In the genomic region with DNA sequence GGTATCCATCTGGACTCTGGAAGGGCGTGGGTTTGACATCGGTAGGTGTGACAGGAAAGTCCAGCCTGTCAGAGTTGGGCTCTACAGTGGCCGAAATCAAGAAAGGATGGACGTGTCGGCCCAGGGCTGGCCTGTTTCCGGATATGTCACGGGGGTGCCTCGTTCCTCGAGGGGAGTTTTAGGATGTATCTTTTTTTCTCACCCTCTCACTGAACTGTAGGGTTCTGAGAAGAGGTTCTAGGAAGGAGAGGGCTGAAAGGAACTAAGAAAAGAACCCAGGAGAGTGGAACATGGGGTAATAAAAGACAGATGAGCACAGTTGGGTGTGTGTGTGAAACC, we compare ENCODE assay signal across 1 cellular context.
TF ChIP-seq lines count a peak whose summit lies in the region.

No MANE protein-coding gene starts in this region.

TF ChIP-seq in HepG2, 621 proteins besides CTCF, POLR2A, EP300 and RAD21:
- TF ChIP-seq NFATC3 (CRISPR knock-in tag; IDR thresholded peaks at IDR 0.05) (no peak), ZNF670 (CRISPR knock-in tag; IDR thresholded peaks at IDR 0.05; ENCODE audit: borderline replicate concordance) (no peak), EED (CRISPR knock-in tag; IDR thresholded peaks at IDR 0.05) (no peak), ZNF383 (CRISPR knock-in tag; IDR thresholded peaks at IDR 0.05; ENCODE audit: borderline replicate concordance) (no peak), HMGXB4 (CRISPR knock-in tag; IDR thresholded peaks at IDR 0.05; ENCODE audit: borderline replicate concordance in 1 of 2, low read depth in 1 of 2) (no peak), NR2C2 (CRISPR knock-in tag; IDR thresholded peaks at IDR 0.05; ENCODE audit: borderline replicate concordance) (no peak), BCL3 (CRISPR knock-in tag; IDR thresholded peaks at IDR 0.05) (no peak), ZSCAN20 (CRISPR knock-in tag; IDR thresholded peaks at IDR 0.05; ENCODE audit: borderline replicate concordance) (no peak), SATB2 (CRISPR knock-in tag; IDR thresholded peaks at IDR 0.05) (no peak), ZNF20 (CRISPR knock-in tag; IDR thresholded peaks at IDR 0.05) (no peak), HMGXB3 (CRISPR knock-in tag; IDR thresholded peaks at IDR 0.05; ENCODE audit: borderline replicate concordance) (no peak), ZNF101 (CRISPR knock-in tag; IDR thresholded peaks at IDR 0.05; ENCODE audit: borderline replicate concordance, low read depth) (no peak), HNF1B (CRISPR knock-in tag; IDR thresholded peaks at IDR 0.05) (no peak), SMARCC2 (IDR thresholded peaks at IDR 0.05) (no peak)
- TF ChIP-seq, protein P1, sequence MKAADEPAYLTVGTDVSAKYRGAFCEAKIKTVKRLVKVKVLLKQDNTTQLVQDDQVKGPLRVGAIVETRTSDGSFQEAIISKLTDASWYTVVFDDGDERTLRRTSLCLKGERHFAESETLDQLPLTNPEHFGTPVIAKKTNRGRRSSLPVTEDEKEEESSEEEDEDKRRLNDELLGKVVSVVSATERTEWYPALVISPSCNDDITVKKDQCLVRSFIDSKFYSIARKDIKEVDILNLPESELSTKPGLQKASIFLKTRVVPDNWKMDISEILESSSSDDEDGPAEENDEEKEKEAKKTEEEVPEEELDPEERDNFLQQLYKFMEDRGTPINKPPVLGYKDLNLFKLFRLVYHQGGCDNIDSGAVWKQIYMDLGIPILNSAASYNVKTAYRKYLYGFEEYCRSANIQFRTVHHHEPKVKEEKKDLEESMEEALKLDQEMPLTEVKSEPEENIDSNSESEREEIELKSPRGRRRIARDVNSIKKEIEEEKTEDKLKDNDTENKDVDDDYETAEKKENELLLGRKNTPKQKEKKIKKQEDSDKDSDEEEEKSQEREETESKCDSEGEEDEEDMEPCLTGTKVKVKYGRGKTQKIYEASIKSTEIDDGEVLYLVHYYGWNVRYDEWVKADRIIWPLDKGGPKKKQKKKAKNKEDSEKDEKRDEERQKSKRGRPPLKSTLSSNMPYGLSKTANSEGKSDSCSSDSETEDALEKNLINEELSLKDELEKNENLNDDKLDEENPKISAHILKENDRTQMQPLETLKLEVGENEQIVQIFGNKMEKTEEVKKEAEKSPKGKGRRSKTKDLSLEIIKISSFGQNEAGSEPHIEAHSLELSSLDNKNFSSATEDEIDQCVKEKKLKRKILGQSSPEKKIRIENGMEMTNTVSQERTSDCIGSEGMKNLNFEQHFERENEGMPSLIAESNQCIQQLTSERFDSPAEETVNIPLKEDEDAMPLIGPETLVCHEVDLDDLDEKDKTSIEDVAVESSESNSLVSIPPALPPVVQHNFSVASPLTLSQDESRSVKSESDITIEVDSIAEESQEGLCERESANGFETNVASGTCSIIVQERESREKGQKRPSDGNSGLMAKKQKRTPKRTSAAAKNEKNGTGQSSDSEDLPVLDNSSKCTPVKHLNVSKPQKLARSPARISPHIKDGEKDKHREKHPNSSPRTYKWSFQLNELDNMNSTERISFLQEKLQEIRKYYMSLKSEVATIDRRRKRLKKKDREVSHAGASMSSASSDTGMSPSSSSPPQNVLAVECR (CRISPR knock-in tag; IDR thresholded peaks at IDR 0.05; ENCODE audit: borderline replicate concordance), result no peak
- TF ChIP-seq, protein P2, sequence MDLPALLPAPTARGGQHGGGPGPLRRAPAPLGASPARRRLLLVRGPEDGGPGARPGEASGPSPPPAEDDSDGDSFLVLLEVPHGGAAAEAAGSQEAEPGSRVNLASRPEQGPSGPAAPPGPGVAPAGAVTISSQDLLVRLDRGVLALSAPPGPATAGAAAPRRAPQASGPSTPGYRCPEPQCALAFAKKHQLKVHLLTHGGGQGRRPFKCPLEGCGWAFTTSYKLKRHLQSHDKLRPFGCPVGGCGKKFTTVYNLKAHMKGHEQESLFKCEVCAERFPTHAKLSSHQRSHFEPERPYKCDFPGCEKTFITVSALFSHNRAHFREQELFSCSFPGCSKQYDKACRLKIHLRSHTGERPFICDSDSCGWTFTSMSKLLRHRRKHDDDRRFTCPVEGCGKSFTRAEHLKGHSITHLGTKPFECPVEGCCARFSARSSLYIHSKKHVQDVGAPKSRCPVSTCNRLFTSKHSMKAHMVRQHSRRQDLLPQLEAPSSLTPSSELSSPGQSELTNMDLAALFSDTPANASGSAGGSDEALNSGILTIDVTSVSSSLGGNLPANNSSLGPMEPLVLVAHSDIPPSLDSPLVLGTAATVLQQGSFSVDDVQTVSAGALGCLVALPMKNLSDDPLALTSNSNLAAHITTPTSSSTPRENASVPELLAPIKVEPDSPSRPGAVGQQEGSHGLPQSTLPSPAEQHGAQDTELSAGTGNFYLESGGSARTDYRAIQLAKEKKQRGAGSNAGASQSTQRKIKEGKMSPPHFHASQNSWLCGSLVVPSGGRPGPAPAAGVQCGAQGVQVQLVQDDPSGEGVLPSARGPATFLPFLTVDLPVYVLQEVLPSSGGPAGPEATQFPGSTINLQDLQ (CRISPR knock-in tag; IDR thresholded peaks at IDR 0.05), result no peak
